In the genomic region with DNA sequence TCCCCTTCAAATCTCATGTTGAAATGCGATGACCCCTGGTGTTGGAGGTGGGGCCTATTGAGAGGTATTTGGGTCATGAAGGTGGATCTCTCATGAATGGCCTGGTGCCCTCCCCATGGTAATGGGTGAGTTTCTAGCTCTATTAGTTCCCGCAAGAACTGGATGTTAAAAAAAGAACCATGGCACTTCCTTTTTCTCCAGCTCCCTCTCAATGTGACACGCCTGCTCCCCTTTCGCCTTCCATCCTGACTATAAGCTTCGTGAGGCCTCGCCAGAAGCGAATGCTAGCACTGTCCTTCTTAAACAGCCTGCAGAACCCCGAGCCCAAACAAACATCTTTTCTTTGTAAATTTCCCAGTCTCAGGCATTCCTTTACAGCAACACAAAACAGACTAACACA, we compare ENCODE assay signal across 15 cellular contexts.
"Had no signal": no experiment of that assay in that cellular context is flagged by ENCODE, and none has a peak within 500 bp of the region (broad histone marks: within the 10 kb centered on the region; RNA-seq: fewer than 3 reads in every experiment).

No MANE protein-coding gene starts in this region.

- H3K4me1 Mint-ChIP-seq: naive thymus-derived CD4-positive, alpha-beta T cell had no signal

- ATAC-seq: left cardiac atrium; naive thymus-derived CD4-positive, alpha-beta T cell had no signal

- H3K36me3 Mint-ChIP-seq: type B pancreatic cell had no signal

- DNase-seq: colonic mucosa; dorsolateral prefrontal cortex; effector CD8-positive, alpha-beta T cell; foreskin melanocyte; head of caudate nucleus; kidney; left cardiac atrium; left ventricle myocardium inferior; mesendoderm; naive thymus-derived CD4-positive, alpha-beta T cell; sigmoid colon; stimulated activated CD4-positive, alpha-beta T cell treated with anti-CD3 and anti-CD28 coated beads, Interleukin-2, amount 100 ng/mL, for 24 hours; stimulated activated CD4-positive, alpha-beta T cell treated with anti-CD3 and anti-CD28 coated beads, Interleukin-4, amount 100 ng/mL, for 4 hours; stimulated activated naive CD4-positive, alpha-beta T cell had no signal

- H3K4me3 Mint-ChIP-seq: naive thymus-derived CD4-positive, alpha-beta T cell; type B pancreatic cell had no signal

- H3K27me3 Mint-ChIP-seq: type B pancreatic cell had no signal

- H3K27ac Mint-ChIP-seq: naive thymus-derived CD4-positive, alpha-beta T cell; type B pancreatic cell had no signal
